ENCODE assay signal across 28 cellular contexts in the genomic region with DNA sequence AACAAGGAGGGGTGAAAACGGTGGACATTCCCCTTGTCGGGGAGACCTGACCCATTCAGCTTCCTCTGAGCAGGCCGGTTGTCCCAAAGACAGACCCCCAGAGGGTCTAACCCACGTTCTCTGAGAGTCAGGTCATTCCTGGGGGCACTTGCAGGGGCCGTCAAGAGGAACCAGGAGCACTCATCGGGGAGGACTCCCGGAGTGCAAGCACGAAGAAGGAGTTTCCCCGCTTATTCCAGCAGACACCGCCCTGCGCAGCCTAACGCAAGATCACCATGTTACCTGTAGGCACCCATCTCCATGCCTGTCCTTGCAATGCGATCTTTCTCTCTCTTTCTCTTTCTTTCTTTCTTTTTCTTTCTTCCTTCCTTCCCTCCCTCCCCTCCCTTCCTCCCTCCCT.
"Had no signal": no experiment of that assay in that cellular context is flagged by ENCODE, and none has a peak within 500 bp of the region (broad histone marks: within the 10 kb centered on the region; RNA-seq: fewer than 3 reads in every experiment).

No MANE protein-coding gene starts in this region.

- H3K4me3 Mint-ChIP-seq: immature natural killer cell; naive thymus-derived CD4-positive, alpha-beta T cell; natural killer cell treated with Interleukin-12 subunit alpha and Interleukin-12 subunit beta and Interleukin-15 and Interleukin-18, amount 100 ng/mL, for 72 hours; stimulated activated naive B cell treated with anti-CD40 and anti-IgM and Interleukin-4, amounts not matched to agents 10 μg/mL and 1 μg/mL and 100 μg/mL, for 72 hours had no signal

- H3K9me3 ChIP-seq: left ventricle myocardium inferior, mucosa of descending colon, right atrium auricular region, testis, thyroid gland, transverse colon, upper lobe of left lung, vagina had no signal

- H3K27me3 ChIP-seq: right atrium auricular region, testis, thyroid gland, transverse colon, upper lobe of left lung, vagina had no signal

- H3K79me2 ChIP-seq: parathyroid adenoma had no signal

- ATAC-seq: mucosa of descending colon; naive thymus-derived CD4-positive, alpha-beta T cell; natural killer cell treated with Interleukin-12 subunit alpha and Interleukin-12 subunit beta and Interleukin-15 and Interleukin-18, amount 100 ng/mL, for 72 hours; sciatic nerve; stimulated activated naive B cell treated with anti-CD40 and anti-IgM and Interleukin-4, amounts not matched to agents 10 μg/mL and 1 μg/mL and 100 μg/mL, for 72 hours; stimulated activated naive CD8-positive, alpha-beta T cell treated with anti-CD3 and anti-CD28 coated beads, Interleukin-15, Interleukin-2, amounts not matched to agents 100 U/mL and 50 U/mL, for 24 hours had no signal

- H2AFZ ChIP-seq: parathyroid adenoma had no signal

- H3K36me3 Mint-ChIP-seq: immature natural killer cell; naive thymus-derived CD4-positive, alpha-beta T cell; natural killer cell treated with Interleukin-12 subunit alpha and Interleukin-12 subunit beta and Interleukin-15 and Interleukin-18, amount 100 ng/mL, for 72 hours; stimulated activated naive B cell treated with anti-CD40 and anti-IgM and Interleukin-4, amounts not matched to agents 10 μg/mL and 1 μg/mL and 100 μg/mL, for 72 hours had no signal

- H3K4me1 ChIP-seq: left ventricle myocardium inferior, parathyroid adenoma, right atrium auricular region, stomach, testis, thyroid gland, transverse colon, upper lobe of left lung, vagina had no signal

- FAIRE-seq: islet of Langerhans had no signal

- H3K27ac Mint-ChIP-seq: immature natural killer cell; naive thymus-derived CD4-positive, alpha-beta T cell; natural killer cell treated with Interleukin-12 subunit alpha and Interleukin-12 subunit beta and Interleukin-15 and Interleukin-18, amount 100 ng/mL, for 72 hours; progenitor cell of endocrine pancreas had no signal

- H3K9ac ChIP-seq: parathyroid adenoma had no signal

- H3K27ac ChIP-seq: left ventricle myocardium inferior, parathyroid adenoma, right atrium auricular region, skin epidermis, stomach, testis, thyroid gland, transverse colon, upper lobe of left lung, vagina had no signal

- H3K4me1 Mint-ChIP-seq: immature natural killer cell had no signal

- H3K36me3 ChIP-seq: left ventricle myocardium inferior, right atrium auricular region, stomach, thyroid gland, transverse colon, upper lobe of left lung, vagina had no signal

- DNase-seq: hippocampal formation; immature natural killer cell; left ventricle myocardium inferior; mesendoderm; midbrain; mucosa of descending colon; naive thymus-derived CD4-positive, alpha-beta T cell; nucleus accumbens; stimulated activated CD4-positive, alpha-beta T cell treated with anti-CD3 and anti-CD28 coated beads, Interleukin-12 subunit alpha, Interleukin-12 subunit beta, amount 100 ng/mL, for 4 hours; stimulated activated CD4-positive, alpha-beta T cell treated with anti-CD3 and anti-CD28 coated beads, Interleukin-15, amount 100 ng/mL, for 24 hours; stimulated activated CD4-positive, alpha-beta T cell treated with anti-CD3 and anti-CD28 coated beads, Interleukin-2, amount 100 ng/mL, for 24 hours; stimulated activated CD4-positive, alpha-beta T cell treated with anti-CD3 and anti-CD28 coated beads, Interleukin-4, amount 100 ng/mL, for 1 hour; stimulated activated naive B cell treated with anti-CD40 and anti-IgM and Interleukin-4, amounts not matched to agents 10 μg/mL and 1 μg/mL and 100 μg/mL, for 72 hours; stimulated activated naive CD8-positive, alpha-beta T cell treated with anti-CD3 and anti-CD28 coated beads, Interleukin-15, Interleukin-2, amounts not matched to agents 100 U/mL and 50 U/mL, for 24 hours; stomach; testis; thyroid gland; transverse colon; upper lobe of left lung had no signal

- H3K9me3 Mint-ChIP-seq: natural killer cell treated with Interleukin-12 subunit alpha and Interleukin-12 subunit beta and Interleukin-15 and Interleukin-18, amount 100 ng/mL, for 72 hours had no signal

- H3K4me3 ChIP-seq: left ventricle myocardium inferior, lung, mucosa of descending colon, right atrium auricular region, skin epidermis, stomach, testis, thyroid gland, transverse colon, upper lobe of left lung, vagina had no signal
